In genomic region chrY:22727753-22728152, GRCh38 we compare ENCODE assay signal across 28 cellular contexts.
"Had no signal": no experiment of that assay in that cellular context is flagged by ENCODE, and none has a peak within 500 bp of the region (broad histone marks: within the 10 kb centered on the region; RNA-seq: fewer than 3 reads in every experiment).

No MANE protein-coding gene starts in this region.

- H3K27ac ChIP-seq: colonic mucosa, coronary artery, dorsolateral prefrontal cortex, epithelial cell of prostate, esophagus muscularis mucosa, esophagus squamous epithelium, foreskin keratinocyte, gastrocnemius medialis, gastroesophageal sphincter, heart left ventricle, heart right ventricle had no signal

- H3K27me3 ChIP-seq: colonic mucosa, dorsolateral prefrontal cortex, esophagus muscularis mucosa, esophagus squamous epithelium, foreskin keratinocyte, gastrocnemius medialis, gastroesophageal sphincter, heart left ventricle, heart right ventricle had no signal

- H3K4me3 ChIP-seq: colonic mucosa, coronary artery, dorsolateral prefrontal cortex, esophagus muscularis mucosa, esophagus squamous epithelium, gastrocnemius medialis, gastroesophageal sphincter, heart left ventricle, heart right ventricle had no signal

- FAIRE-seq: colon, endometrium, endothelial cell of umbilical vein, frontal cortex had no signal

- H3K36me3 ChIP-seq: colonic mucosa, esophagus muscularis mucosa, esophagus squamous epithelium, gastrocnemius medialis, gastroesophageal sphincter, heart left ventricle, heart right ventricle had no signal

- H3K4me1 ChIP-seq: colonic mucosa, esophagus muscularis mucosa, esophagus squamous epithelium, foreskin keratinocyte, gastrocnemius medialis, gastroesophageal sphincter, heart left ventricle, heart right ventricle had no signal

- H3K9me3 ChIP-seq: colonic mucosa, esophagus muscularis mucosa, esophagus squamous epithelium, gastrocnemius medialis, gastroesophageal sphincter, heart left ventricle, heart right ventricle had no signal

- DNase-seq: colonic mucosa; cortex of kidney; dermis blood vessel endothelial cell; dorsolateral prefrontal cortex; effector CD4-positive, alpha-beta T cell; effector CD8-positive, alpha-beta T cell; effector memory CD4-positive, alpha-beta T cell; effector memory CD8-positive, alpha-beta T cell; endodermal cell; erythroblast; esophagus squamous epithelium; foreskin fibroblast; foreskin keratinocyte; foreskin melanocyte; gastrocnemius medialis; glutamatergic neuron; head of caudate nucleus; heart left ventricle; heart right ventricle had no signal

- ATAC-seq: effector memory CD8-positive, alpha-beta T cell; esophagus mucosa; foreskin keratinocyte; gastrocnemius medialis; gastroesophageal sphincter; heart left ventricle; heart right ventricle had no signal
